ENCODE assay signal across 20 cellular contexts in the genomic region with DNA sequence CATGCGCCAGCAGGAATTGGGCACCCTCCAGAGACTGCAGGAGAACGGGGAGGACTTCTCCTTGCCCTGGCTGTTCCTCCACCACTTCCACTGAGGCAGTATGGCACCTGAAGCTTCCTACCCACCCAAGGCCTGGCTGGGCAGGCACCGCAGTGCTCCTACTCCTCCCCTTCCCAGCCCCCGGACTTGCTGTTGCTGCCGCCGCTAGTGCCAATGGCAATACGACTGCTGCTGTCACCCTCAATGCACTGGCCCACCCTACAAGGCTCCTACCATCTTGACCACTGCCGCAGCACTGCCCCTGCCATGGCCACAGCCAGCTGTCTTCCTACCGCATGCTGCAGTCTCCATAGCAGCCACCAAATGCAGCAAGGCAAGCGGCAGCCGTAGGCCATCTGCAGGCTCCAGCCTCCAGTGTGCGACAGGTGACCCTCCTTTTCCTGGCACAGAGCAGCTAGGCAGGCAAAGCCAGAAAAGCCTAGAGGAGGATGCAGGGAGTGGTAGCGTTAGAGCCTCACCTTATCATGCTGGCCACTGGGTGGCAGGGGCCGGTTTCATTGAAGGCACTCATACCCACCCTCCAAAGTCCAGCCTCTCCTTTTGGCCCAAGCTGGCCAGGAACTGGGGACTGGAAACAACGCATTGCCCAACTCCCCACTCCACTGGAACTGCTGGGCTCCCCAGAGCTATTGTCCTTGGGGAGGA. TPM values are rescaled to one million over a fixed set of nuclear protein-coding genes. Genes with fewer than 3 reads are reported as not detected.
"Had no signal": no experiment of that assay in that cellular context is flagged by ENCODE, and none has a peak within 500 bp of the region (broad histone marks: within the 10 kb centered on the region; RNA-seq: fewer than 3 reads in every experiment).

No MANE protein-coding gene starts in this region.

- DNase-seq: activated CD4-positive, alpha-beta T cell treated with anti-CD3 and anti-CD28 coated beads for 36 hours; activated CD8-positive, alpha-beta T cell treated with anti-CD3 and anti-CD28 coated beads for 36 hours; activated naive CD4-positive, alpha-beta T cell treated with Interleukin-2 at 50 U/mL for 16 hours; activated naive CD8-positive, alpha-beta T cell treated with anti-CD3 and anti-CD28 coated beads, Interleukin-2, amount 10 ng/mL, durations not matched to agents 7 days and 5 days; activated T-cell treated with anti-CD3 and anti-CD28 coated beads, Interleukin-2, amount 50 U/mL, for 24 hours; amygdala; caudate nucleus; erythroblast; gastrocnemius medialis; heart left ventricle; stimulated activated CD8-positive, alpha-beta memory T cell treated with anti-CD3 and anti-CD28 coated beads, Interleukin-4, amount 100 ng/mL, for 48 hours; stimulated activated naive CD8-positive, alpha-beta T cell treated with anti-CD3 and anti-CD28 coated beads, Interleukin-15, Interleukin-2, amounts not matched to agents 100 U/mL and 50 U/mL, for 24 hours; substantia nigra; tibial artery; uterus had no signal

- H3K27me3 ChIP-seq: left lung, tibial artery, uterus had no signal

- H3K9me3 ChIP-seq: gastrocnemius medialis, heart left ventricle, left lung, tibial artery, uterus had no signal

- ATAC-seq: activated CD4-positive, alpha-beta T cell treated with anti-CD3 and anti-CD28 coated beads for 36 hours; activated CD8-positive, alpha-beta T cell treated with anti-CD3 and anti-CD28 coated beads for 36 hours; gastrocnemius medialis; heart left ventricle; left lung; stimulated activated naive CD8-positive, alpha-beta T cell treated with anti-CD3 and anti-CD28 coated beads, Interleukin-15, Interleukin-2, amounts not matched to agents 100 U/mL and 50 U/mL, for 24 hours had no signal

- H3K27ac ChIP-seq: gastrocnemius medialis, heart left ventricle, left lung, tibial artery, uterus had no signal

- H3K4me1 ChIP-seq: gastrocnemius medialis, tibial artery, uterus had no signal

- H3K4me3 ChIP-seq: gastrocnemius medialis, heart left ventricle, left lung, tibial artery, uterus had no signal

- H3K36me3 ChIP-seq: gastrocnemius medialis, heart left ventricle, left lung, tibial artery, uterus had no signal

RNA-seq across cellular contexts. Expression of a gene that starts 47.4 kb away (rescaled TPM):
- total RNA-seq: activated CD4-positive, alpha-beta T cell treated with anti-CD3 and anti-CD28 coated beads for 36 hours; activated CD8-positive, alpha-beta T cell treated with anti-CD3 and anti-CD28 coated beads for 36 hours; activated naive CD8-positive, alpha-beta T cell treated with anti-CD3 and anti-CD28 coated beads, Interleukin-2, amount 10 ng/mL, durations not matched to agents 7 days and 5 days; activated T-helper 2 cell treated with anti-CD3 and anti-CD28 coated beads, Interferon-gamma antibody, Interleukin-2, Interleukin-4, amounts not matched to agents 10 μg/mL and 5 μg/mL and 100 μg/mL, durations not matched to agents 14 hours and 24 hours and 36 hours; gastrocnemius medialis; heart left ventricle; kidney epithelial cell; mesenteric fat pad; natural killer cell treated with Interleukin-12 subunit alpha and Interleukin-12 subunit beta and Interleukin-15 and Interleukin-18, amount 100 ng/mL, for 72 hours had no signal
- polyA plus RNA-seq: heart left ventricle had no signal
